ENCODE assay signal across 21 cellular contexts in the genomic region with DNA sequence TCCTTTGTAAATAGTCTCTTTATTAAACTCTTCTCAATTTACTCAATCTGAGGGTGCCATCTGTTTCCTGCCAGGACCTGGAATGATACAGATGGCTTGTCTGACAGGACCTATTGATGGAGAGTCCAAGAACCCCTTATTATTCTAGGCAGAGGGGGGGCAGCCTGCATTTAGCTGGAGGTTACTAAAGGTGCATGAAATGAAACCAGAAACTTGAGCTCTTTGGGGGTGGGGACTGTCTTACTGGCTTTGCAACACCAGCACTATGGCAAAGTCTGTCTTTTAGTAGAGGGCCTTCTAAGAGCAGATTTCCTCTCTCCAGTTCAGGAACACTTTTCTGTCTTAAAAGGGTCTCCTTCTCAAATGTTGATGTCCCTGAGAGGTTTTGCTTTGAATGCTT.
DNase-seq lines count a peak whose midpoint lies in the region; FAIRE-seq and TF ChIP-seq lines count a peak whose summit lies in the region.
"Had no signal": no experiment of that assay in that cellular context is flagged by ENCODE, and none has a peak within 500 bp of the region (broad histone marks: within the 10 kb centered on the region; RNA-seq: fewer than 3 reads in every experiment).

No MANE protein-coding gene starts in this region.

- peak overlapping the region in 2 of 3 experiments; percentile 17 to 48 for H3K27ac Mint-ChIP-seq in nephron
- H3K27ac Mint-ChIP-seq: activated CD4-positive, alpha-beta memory T cell treated with anti-CD3 and anti-CD28 coated beads for 36 hours; activated naive CD4-positive, alpha-beta T cell treated with anti-CD3 and anti-CD28 coated beads for 36 hours; CD4-positive, CD25-positive, alpha-beta regulatory T cell; stimulated activated effector memory CD8-positive, alpha-beta T cell treated with anti-CD3 and anti-CD28 coated beads, Interleukin-12 subunit alpha, Interleukin-12 subunit beta, amount 100 ng/mL, for 72 hours had no signal

- peaks cover 4% of the 10 kb centered on the region for H3K27me3 Mint-ChIP-seq in nephron (ENCODE audit: low read depth)
- H3K27me3 Mint-ChIP-seq: activated CD4-positive, alpha-beta memory T cell treated with anti-CD3 and anti-CD28 coated beads for 36 hours had no signal

- FAIRE-seq in GM18507 (lab: Jason Lieb, UNC): peak; percentile 44

- H3K9me3 Mint-ChIP-seq in nephron: peaks cover 10% of the 10 kb centered on the region
- H3K9me3 Mint-ChIP-seq: activated CD4-positive, alpha-beta memory T cell treated with anti-CD3 and anti-CD28 coated beads for 36 hours; activated naive CD4-positive, alpha-beta T cell treated with anti-CD3 and anti-CD28 coated beads for 36 hours; stimulated activated effector memory CD8-positive, alpha-beta T cell treated with anti-CD3 and anti-CD28 coated beads, Interleukin-12 subunit alpha, Interleukin-12 subunit beta, amount 100 ng/mL, for 72 hours had no signal

- no peaks in the 10 kb centered on the region for H3K36me3 Mint-ChIP-seq in nephron (ENCODE audit: low read depth)
- H3K36me3 Mint-ChIP-seq: activated CD4-positive, alpha-beta memory T cell treated with anti-CD3 and anti-CD28 coated beads for 36 hours; CD4-positive, CD25-positive, alpha-beta regulatory T cell; stimulated activated effector memory CD8-positive, alpha-beta T cell treated with anti-CD3 and anti-CD28 coated beads, Interleukin-12 subunit alpha, Interleukin-12 subunit beta, amount 100 ng/mL, for 72 hours had no signal

- H3K4me3 Mint-ChIP-seq in nephron: no peak overlapping the region
- H3K4me3 Mint-ChIP-seq: activated CD4-positive, alpha-beta memory T cell treated with anti-CD3 and anti-CD28 coated beads for 36 hours; activated naive CD4-positive, alpha-beta T cell treated with anti-CD3 and anti-CD28 coated beads for 36 hours; CD4-positive, CD25-positive, alpha-beta regulatory T cell; stimulated activated effector memory CD8-positive, alpha-beta T cell treated with anti-CD3 and anti-CD28 coated beads, Interleukin-12 subunit alpha, Interleukin-12 subunit beta, amount 100 ng/mL, for 72 hours had no signal

- peaks cover 7% of the 10 kb centered on the region for H3K4me1 Mint-ChIP-seq in nephron
- H3K4me1 Mint-ChIP-seq: CD4-positive, CD25-positive, alpha-beta regulatory T cell; stimulated activated effector memory CD8-positive, alpha-beta T cell treated with anti-CD3 and anti-CD28 coated beads, Interleukin-12 subunit alpha, Interleukin-12 subunit beta, amount 100 ng/mL, for 72 hours had no signal

- TF ChIP-seq CTCF in nephron (IDR thresholded peaks at IDR 0.05; ENCODE audit: unreplicated experiment in 3 of 3): no peak

- DNase-seq in GM18507 (ENCODE audit: extremely low spot score, insufficient read length, low read depth) (no peak), NCI-H2081 (lab: John Stamatoyannopoulos, UW) (peak; percentile 43 to 57), NCI-H82 treated with DMSO at 0.1 percent for 48 hours (lab: John Stamatoyannopoulos, UW; ENCODE audit: unreplicated experiment) (peak; percentile 30), midbrain (lab: John Stamatoyannopoulos, UW) (no peak), NCI-H146 treated with DMSO at 0.1 percent for 48 hours (lab: John Stamatoyannopoulos, UW; ENCODE audit: unreplicated experiment) (no peak), HuH-7 (ENCODE audit: low spot score) (no peak)
- DNase-seq in activated CD4-positive, alpha-beta T cell treated with anti-CD3 and anti-CD28 coated beads for 1 hour: no peak
- DNase-seq: activated CD4-positive, alpha-beta memory T cell treated with anti-CD3 and anti-CD28 coated beads for 36 hours; activated naive CD4-positive, alpha-beta T cell treated with anti-CD3 and anti-CD28 coated beads for 36 hours; anterior cingulate cortex; CD4-positive, CD25-positive, alpha-beta regulatory T cell; cerebellar nuclear complex; DMS53; effector CD8-positive, alpha-beta T cell; Kasumi-1; left ventricle myocardium superior; NCI-H1436; NCI-H774; T-helper 2 cell had no signal

Comparison
In these comparisons a context has a peak if more than half of its experiments do, and no peak if none do; other contexts are left out.
1. DNase-seq: peak in NCI-H2081 (2 of 2) and NCI-H82 treated with DMSO at 0.1 percent for 48 hours (single experiment); none in GM18507 (single experiment), activated CD4-positive, alpha-beta T cell treated with anti-CD3 and anti-CD28 coated beads for 1 hour (single experiment), midbrain (single experiment), NCI-H146 treated with DMSO at 0.1 percent for 48 hours (single experiment) and HuH-7 (single experiment).